ENCODE assay signal across 25 cellular contexts in genomic region chr9:78578016-78578555, GRCh38.
A peak's percentile ranks its signal among the peaks of the same experiment; 100 is the strongest.
DNase-seq lines count a peak whose midpoint lies in the region; ATAC-seq and TF ChIP-seq lines count a peak whose summit lies in the region.
"Had no signal": no experiment of that assay in that cellular context is flagged by ENCODE, and none has a peak within 500 bp of the region (broad histone marks: within the 10 kb centered on the region; RNA-seq: fewer than 3 reads in every experiment).

No MANE protein-coding gene starts in this region.

- peaks cover 0 to 35% (median 13%) of the 10 kb centered on the region in 5 donors for H3K4me1 ChIP-seq in subcutaneous abdominal adipose tissue (ENCODE audit: control insufficient read depth in 5 of 5, insufficient read depth in 5 of 5, low read length in 5 of 5)
- H3K4me1 ChIP-seq: Caco-2 had no signal

- peak overlapping the region; percentile 13 for H3K27ac ChIP-seq in subcutaneous abdominal adipose tissue (ENCODE audit: low read depth, low read length)
- H3K27ac ChIP-seq: RWPE1 had no signal

- no peaks in the 10 kb centered on the region for H3K27me3 ChIP-seq in subcutaneous abdominal adipose tissue (ENCODE audit: control insufficient read depth in 5 of 5, insufficient read depth in 4 of 5, low read length in 5 of 5)

- CTCF ChIA-PET in HEK293T (lab: Yijun Ruan, JAX): no interaction called here

- no peak overlapping the region for H3K4me3 Mint-ChIP-seq in chondrocyte (ENCODE audit: unreplicated experiment)
- H3K4me3 Mint-ChIP-seq: CD4-positive, alpha-beta memory T cell; GM23338; H9; HFFc6 had no signal

- H3K9me3 ChIP-seq in subcutaneous abdominal adipose tissue (ENCODE audit: control insufficient read depth in 5 of 5, low read length in 5 of 5): no peaks in the 10 kb centered on the region
- H3K9me3 ChIP-seq: Caco-2 had no signal

- TF ChIP-seq CTCF in fibroblast of mammary gland (conservative IDR thresholded peaks at IDR 0.05; ENCODE audit: control insufficient read depth, insufficient read depth, low read depth, low read length) (no peak), chondrocyte (IDR thresholded peaks at IDR 0.05) (no peak)

- peak; percentile 51; the same call in 1 of the 3 replicates for ATAC-seq in SK-N-SH treated with all-trans-retinoic acid at 6 μM for 48 hours
- ATAC-seq: GM12878, GM23338, K562, Panc1 had no signal

- POLR2A ChIA-PET in HEK293T (lab: Yijun Ruan, JAX): no interaction called here

- H3K36me3 ChIP-seq in subcutaneous abdominal adipose tissue (ENCODE audit: control insufficient read depth in 5 of 5, insufficient read depth in 5 of 5, low read length in 5 of 5): no peaks in the 10 kb centered on the region

- H3K36me3 Mint-ChIP-seq in chondrocyte (ENCODE audit: low read depth): no peaks in the 10 kb centered on the region
- H3K36me3 Mint-ChIP-seq: CD4-positive, alpha-beta memory T cell had no signal

- H3K4me3 ChIP-seq in fibroblast of mammary gland (ENCODE audit: control insufficient read depth, low read depth, low read length) (no peak overlapping the region), subcutaneous abdominal adipose tissue (ENCODE audit: low read depth in 1 of 5, low read length in 5 of 5) (no peak overlapping the region)
- H3K4me3 ChIP-seq: GM12878, GM23338, K562 had no signal

- no peak overlapping the region for H3K9ac ChIP-seq in subcutaneous abdominal adipose tissue (ENCODE audit: low read length in 5 of 5)

- H3K4me1 Mint-ChIP-seq in chondrocyte (ENCODE audit: low read depth): peaks cover 15% of the 10 kb centered on the region
- H3K4me1 Mint-ChIP-seq: CD4-positive, alpha-beta memory T cell had no signal

- peak; percentile 38 for DNase-seq in GM04504 (ENCODE audit: low read depth)
- DNase-seq in fibroblast of mammary gland (ENCODE audit: low read depth): peak; percentile 15
- no peak for DNase-seq in NCI-H2171 (lab: John Stamatoyannopoulos, UW)
- no peak for DNase-seq in HEK293T (ENCODE audit: extremely low spot score)
- no peak for DNase-seq in chondrocyte (ENCODE audit: low spot score)
- DNase-seq in dedifferentiated amniotic fluid mesenchymal stem cell (ENCODE audit: extremely low spot score): no peak
- DNase-seq: C1 segment of cervical spinal cord; Caco-2; CD4-positive, alpha-beta memory T cell; H9; HFFc6; Kasumi-1; NCI-H1092 treated with DMSO at 0.1 percent for 48 hours; NCI-H1436 treated with DMSO at 0.1 percent for 48 hours; NCI-H187 treated with DMSO at 0.1 percent for 48 hours; NCI-H526; SHP77; SW 1271 had no signal

- no peak overlapping the region for H3K27ac Mint-ChIP-seq in chondrocyte (ENCODE audit: unreplicated experiment)
- H3K27ac Mint-ChIP-seq: CD4-positive, alpha-beta memory T cell; GM23338; H9; HFFc6 had no signal

- no peaks in the 10 kb centered on the region for H3K27me3 Mint-ChIP-seq in chondrocyte (ENCODE audit: low read depth)
- H3K27me3 Mint-ChIP-seq: CD4-positive, alpha-beta memory T cell had no signal

- no peaks in the 10 kb centered on the region for H3K9me3 Mint-ChIP-seq in chondrocyte (ENCODE audit: low read depth)
- H3K9me3 Mint-ChIP-seq: GM23338, H9, HFFc6 had no signal

TF ChIP-seq in SK-N-SH treated with all-trans-retinoic acid at 6 μM for 48 hours, 23 proteins besides CTCF, POLR2A, EP300 and RAD21 (continues in another document):
- TF ChIP-seq PATZ1 (CRISPR knock-in tag; IDR thresholded peaks at IDR 0.05; ENCODE audit: borderline replicate concordance) (no peak), TOX (CRISPR knock-in tag; IDR thresholded peaks at IDR 0.05; ENCODE audit: borderline replicate concordance) (no peak), POU6F1 (CRISPR knock-in tag; IDR thresholded peaks at IDR 0.05; ENCODE audit: borderline replicate concordance, low read depth) (no peak), CREB5 (CRISPR knock-in tag; IDR thresholded peaks at IDR 0.05; ENCODE audit: low read depth) (no peak), ZNF565 (CRISPR knock-in tag; conservative IDR thresholded peaks at IDR 0.05; ENCODE audit: low read depth) (no peak)

TF ChIP-seq in HEK293T, 16 proteins besides CTCF, POLR2A, EP300 and RAD21:
- no peak for TF ChIP-seq SUZ12 (IDR thresholded peaks at IDR 0.05)
- no peak for TF ChIP-seq FOXK2 (IDR thresholded peaks at IDR 0.05)
- TF ChIP-seq LEF1 (IDR thresholded peaks at IDR 0.05; ENCODE audit: borderline replicate concordance): no peak
- no peak for TF ChIP-seq SP1 (IDR thresholded peaks at IDR 0.05)
- TF ChIP-seq TARDBP (IDR thresholded peaks at IDR 0.05): no peak
- no peak for TF ChIP-seq ELF4 (IDR thresholded peaks at IDR 0.05)
- TF ChIP-seq FOXA1 (IDR thresholded peaks at IDR 0.05): no peak
- no peak for TF ChIP-seq FOXM1 (IDR thresholded peaks at IDR 0.05; ENCODE audit: borderline replicate concordance)
- no peak for TF ChIP-seq ARNT (IDR thresholded peaks at IDR 0.05)
- no peak for TF ChIP-seq NFRKB (IDR thresholded peaks at IDR 0.05)

Comparison
In these comparisons a context has a peak if more than half of its experiments do, and no peak if none do; other contexts are left out.
1. DNase-seq: peak in GM04504 (single experiment) and fibroblast of mammary gland (single experiment); none in NCI-H2171 (single experiment), HEK293T (single experiment), chondrocyte (single experiment) and dedifferentiated amniotic fluid mesenchymal stem cell (single experiment).